Comparison of ENCODE assay signal across 1 cellular context in genomic region chr1:221845650-221846371, GRCh38.
TF ChIP-seq lines count a peak whose summit lies in the region.

No MANE protein-coding gene starts in this region.

TF ChIP-seq in H1, 55 proteins besides CTCF, POLR2A, EP300 and RAD21:
- TF ChIP-seq RFX5 (IDR thresholded peaks at IDR 0.05; ENCODE audit: borderline replicate concordance, low read depth, low read length), result no peak
- TF ChIP-seq KDM1A (IDR thresholded peaks at IDR 0.05; ENCODE audit: borderline replicate concordance, low read length), result no peak
- TF ChIP-seq GTF2F1 (IDR thresholded peaks at IDR 0.05; ENCODE audit: borderline replicate concordance, low read depth, low read length), result no peak
- TF ChIP-seq SRF (IDR thresholded peaks at IDR 0.05; ENCODE audit: low read depth, low read length), result no peak
- no peak for TF ChIP-seq TBP (IDR thresholded peaks at IDR 0.05; ENCODE audit: low read depth, low read length)
- TF ChIP-seq ZNF274 (IDR thresholded peaks at IDR 0.05; ENCODE audit: borderline replicate concordance, extremely low read depth, low read length), result no peak
